Comparison of ENCODE assay signal across 1 cellular context in genomic region chr3:112675349-112675748, GRCh38.
TF ChIP-seq lines count a peak whose summit lies in the region.

No MANE protein-coding gene starts in this region.

TF ChIP-seq in SK-N-SH, 30 proteins besides CTCF, POLR2A, EP300 and RAD21 (continued from another document):
- TF ChIP-seq PBX3 (IDR thresholded peaks at IDR 0.05) = no peak
- no peak for TF ChIP-seq ELF1 (IDR thresholded peaks at IDR 0.05)
- TF ChIP-seq ZBTB33 (IDR thresholded peaks at IDR 0.05; ENCODE audit: borderline replicate concordance, low read depth) = no peak
- no peak for TF ChIP-seq TCF12 (IDR thresholded peaks at IDR 0.05)
- TF ChIP-seq GABPA (IDR thresholded peaks at IDR 0.05; ENCODE audit: low read depth) = no peak
- no peak for TF ChIP-seq FOSL2 (IDR thresholded peaks at IDR 0.05; ENCODE audit: borderline replicate concordance, low read depth)
- no peak for TF ChIP-seq JUND (IDR thresholded peaks at IDR 0.05)
- no peak for TF ChIP-seq CHD2 (IDR thresholded peaks at IDR 0.05; ENCODE audit: low read length, partially characterized antibody)
- TF ChIP-seq SMC3 (IDR thresholded peaks at IDR 0.05; ENCODE audit: low read depth, low read length) = no peak
- TF ChIP-seq MXI1 (IDR thresholded peaks at IDR 0.05; ENCODE audit: low read depth, low read length) = no peak
